ENCODE assay signal across 8 cellular contexts in genomic region chr9:95313010-95313498, GRCh38. TPM values are rescaled to one million over a fixed set of nuclear protein-coding genes. Genes with fewer than 3 reads are reported as not detected.
DNase-seq lines count a peak whose midpoint lies in the region; ATAC-seq and TF ChIP-seq lines count a peak whose summit lies in the region.

No MANE protein-coding gene starts in this region.

- TF ChIP-seq POLR2A in GM18505 (IDR thresholded peaks at IDR 0.05; ENCODE audit: borderline replicate concordance, extremely low read depth, insufficient read depth, insufficient read length): no peak

- H3K4me3 ChIP-seq in colonic mucosa: peak overlapping the region; percentile 16
- peak overlapping the region; percentile 52 to 75 for H3K4me3 ChIP-seq in stomach smooth muscle (ENCODE audit: low read length in 2 of 2)

- H3K27ac ChIP-seq in 22Rv1 (peak overlapping the region; percentile 23), colonic mucosa (no peak overlapping the region), stomach smooth muscle (ENCODE audit: low read length) (no peak overlapping the region)

- H3K27me3 ChIP-seq in colonic mucosa: no peaks in the 10 kb centered on the region
- H3K27me3 ChIP-seq in stomach smooth muscle (ENCODE audit: control insufficient read depth in 1 of 2, insufficient read depth in 2 of 2, low read length in 2 of 2): no peaks in the 10 kb centered on the region

- no peaks in the 10 kb centered on the region for H3K36me3 ChIP-seq in colonic mucosa
- H3K36me3 ChIP-seq in stomach smooth muscle (ENCODE audit: control insufficient read depth in 2 of 2, insufficient read depth in 2 of 2, low read length in 2 of 2): no peaks in the 10 kb centered on the region

- H3K9ac ChIP-seq in colonic mucosa (ENCODE audit: low read depth in 2 of 2, low read length in 2 of 2) (peak overlapping the region; percentile 17 to 38), stomach smooth muscle (ENCODE audit: low read length in 2 of 2) (no peak overlapping the region)

- TF ChIP-seq CTCF in 22Rv1 (IDR thresholded peaks at IDR 0.05) (no peak), GM13976 (IDR thresholded peaks at IDR 0.05; ENCODE audit: borderline replicate concordance, control extremely low read depth, extremely low read depth, insufficient read depth, missing control alignments) (no peak), colonic mucosa (IDR thresholded peaks at IDR 0.05) (no peak)

- in situ Hi-C loops in GM13976 (cut with MboI; ENCODE audit: low sequenced_read_pairs, unreplicated experiment): no loop called here

- DNase-seq in GM13976 (ENCODE audit: low spot score): peak; percentile 30
- DNase-seq in NCI-H748 treated with DMSO at 0.1 percent for 48 hours (lab: John Stamatoyannopoulos, UW): peak; percentile 58
- peak; percentile 91 for DNase-seq in colonic mucosa
- peak; percentile 86 for DNase-seq in left lobe of liver (ENCODE audit: low spot score)

- ATAC-seq in left lobe of liver (peak; percentile 67), GM18505 (IDR thresholded peaks at IDR 0.05; ENCODE audit: unreplicated experiment) (no peak), GM18861 (IDR thresholded peaks at IDR 0.05; ENCODE audit: unreplicated experiment) (no peak)

- no peaks in the 10 kb centered on the region for H3K4me1 ChIP-seq in colonic mucosa
- H3K4me1 ChIP-seq in stomach smooth muscle (ENCODE audit: control insufficient read depth, insufficient read depth, low read length): no peaks in the 10 kb centered on the region

- H3K9me3 ChIP-seq in colonic mucosa: no peaks in the 10 kb centered on the region
- no peaks in the 10 kb centered on the region for H3K9me3 ChIP-seq in stomach smooth muscle (ENCODE audit: control insufficient read depth in 2 of 2, low read length in 2 of 2)

- intact Hi-C loops in colonic mucosa (cut with DNase I): loop anchor here (10.0 kb wide), 1 partner anchor 192 kb away; no protein-coding TSS in a partner anchor

RNA-seq across cellular contexts. Expression of gene FANCC, which starts 4.5 kb away (rescaled TPM):
- 10 to 100 TPM; 10.5 to 23.6 TPM for total RNA-seq in colonic mucosa
- total RNA-seq in left lobe of liver: 29.2 TPM

Comparison
In these comparisons a context has a peak if more than half of its experiments do, and no peak if none do; other contexts are left out.
1. DNase-seq: peak in every context shown above with its lines; median percentile 91 in colonic mucosa; 86 in left lobe of liver; 58 in NCI-H748 treated with DMSO at 0.1 percent for 48 hours; 30 in GM13976.
2. H3K9ac ChIP-seq: peak in colonic mucosa (2 of 2); none in stomach smooth muscle (0 of 2).